In the genomic region with DNA sequence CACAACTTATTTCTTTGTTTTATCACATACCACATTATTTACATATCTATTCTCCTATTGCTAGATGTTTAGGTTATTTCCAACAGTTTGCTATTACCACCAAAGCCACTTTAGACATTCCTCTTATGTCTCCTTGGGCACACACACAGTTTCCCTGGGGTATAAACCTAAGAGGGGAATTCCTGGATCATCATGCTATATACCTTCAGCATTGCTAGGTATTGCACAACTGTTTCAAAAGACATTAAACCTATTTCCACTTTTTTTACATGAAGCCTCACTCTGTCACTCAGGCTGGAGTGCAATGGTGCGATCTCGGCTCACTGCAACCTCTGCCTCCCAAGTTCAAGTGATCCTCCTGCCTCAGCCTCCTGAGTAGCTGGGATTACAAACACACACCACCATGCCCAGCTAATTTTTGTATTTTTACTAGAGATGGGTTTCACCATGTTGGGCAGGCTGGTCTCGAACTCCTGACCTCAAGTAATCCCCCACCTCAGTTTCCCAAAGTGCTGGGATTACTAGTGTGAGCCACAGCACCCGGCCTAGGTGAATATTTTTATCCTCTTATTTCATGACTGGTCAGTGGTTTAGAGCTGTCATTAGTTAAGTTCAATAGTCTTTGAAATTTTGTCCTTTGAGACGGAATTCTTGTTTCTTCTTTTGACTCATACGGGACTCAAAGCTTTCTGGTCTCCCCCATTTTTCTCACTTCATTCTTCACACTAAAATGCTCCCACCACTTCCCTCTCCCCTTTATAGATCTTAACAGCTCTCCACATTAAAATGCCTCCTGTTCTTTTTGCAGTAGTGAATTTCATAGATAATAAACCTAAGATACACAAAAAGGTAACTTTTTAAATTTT, we compare ENCODE assay signal across 15 cellular contexts. TPM values are rescaled to one million over a fixed set of nuclear protein-coding genes. Genes with fewer than 3 reads are reported as not detected.
"Had no signal": no experiment of that assay in that cellular context is flagged by ENCODE, and none has a peak within 500 bp of the region (broad histone marks: within the 10 kb centered on the region; RNA-seq: fewer than 3 reads in every experiment).

No MANE protein-coding gene starts in this region.

- H2AFZ ChIP-seq: parathyroid adenoma had no signal

- H3K79me2 ChIP-seq: parathyroid adenoma had no signal

- H3K36me3 ChIP-seq: left ventricle myocardium inferior, neutrophil had no signal

- DNase-seq: activated B cell treated with CpG ODN at 0.5 μM for 24 hours; activated CD4-positive, alpha-beta T cell treated with anti-CD3 and anti-CD28 coated beads for 48 hours; activated CD8-positive, alpha-beta T cell treated with anti-CD3 and anti-CD28 coated beads for 36 hours; activated effector memory CD4-positive, alpha-beta T cell treated with anti-CD3 and anti-CD28 coated beads, Interleukin-2, amount 50 U/mL, for 16 hours; activated T-cell treated with anti-CD3 and anti-CD28 coated beads, Interleukin-2, amount 50 U/mL, for 4 hours; hippocampal formation; left ventricle myocardium inferior; natural killer cell; stimulated activated CD4-positive, alpha-beta T cell treated with anti-CD3 and anti-CD28 coated beads, Interleukin-1b, Interleukin-23, amount 100 ng/mL, for 48 hours had no signal

- FAIRE-seq: colon, endometrium, TTC549 had no signal

- H3K9ac ChIP-seq: parathyroid adenoma had no signal

- H3K4me1 ChIP-seq: left ventricle myocardium inferior, parathyroid adenoma had no signal

- ATAC-seq: activated CD8-positive, alpha-beta T cell treated with anti-CD3 and anti-CD28 coated beads for 36 hours; activated T-cell treated with anti-CD3 and anti-CD28 coated beads, Interleukin-2, amount 50 U/mL, for 4 hours; esophagus mucosa; natural killer cell had no signal

- H3K27me3 ChIP-seq: neutrophil had no signal

- H3K27ac ChIP-seq: left ventricle myocardium inferior, neutrophil, parathyroid adenoma had no signal

- H3K4me3 ChIP-seq: left ventricle myocardium inferior had no signal

RNA-seq across cellular contexts. Expression of gene SULT1C4, which starts 30.3 kb away (rescaled TPM):
- total RNA-seq: activated B cell treated with CpG ODN at 0.5 μM for 24 hours; activated CD8-positive, alpha-beta T cell treated with anti-CD3 and anti-CD28 coated beads for 36 hours; activated T-cell treated with anti-CD3 and anti-CD28 coated beads, Interleukin-2, amount 50 U/mL, for 4 hours; natural killer cell had no signal
